ENCODE assay signal across 18 cellular contexts in the genomic region with DNA sequence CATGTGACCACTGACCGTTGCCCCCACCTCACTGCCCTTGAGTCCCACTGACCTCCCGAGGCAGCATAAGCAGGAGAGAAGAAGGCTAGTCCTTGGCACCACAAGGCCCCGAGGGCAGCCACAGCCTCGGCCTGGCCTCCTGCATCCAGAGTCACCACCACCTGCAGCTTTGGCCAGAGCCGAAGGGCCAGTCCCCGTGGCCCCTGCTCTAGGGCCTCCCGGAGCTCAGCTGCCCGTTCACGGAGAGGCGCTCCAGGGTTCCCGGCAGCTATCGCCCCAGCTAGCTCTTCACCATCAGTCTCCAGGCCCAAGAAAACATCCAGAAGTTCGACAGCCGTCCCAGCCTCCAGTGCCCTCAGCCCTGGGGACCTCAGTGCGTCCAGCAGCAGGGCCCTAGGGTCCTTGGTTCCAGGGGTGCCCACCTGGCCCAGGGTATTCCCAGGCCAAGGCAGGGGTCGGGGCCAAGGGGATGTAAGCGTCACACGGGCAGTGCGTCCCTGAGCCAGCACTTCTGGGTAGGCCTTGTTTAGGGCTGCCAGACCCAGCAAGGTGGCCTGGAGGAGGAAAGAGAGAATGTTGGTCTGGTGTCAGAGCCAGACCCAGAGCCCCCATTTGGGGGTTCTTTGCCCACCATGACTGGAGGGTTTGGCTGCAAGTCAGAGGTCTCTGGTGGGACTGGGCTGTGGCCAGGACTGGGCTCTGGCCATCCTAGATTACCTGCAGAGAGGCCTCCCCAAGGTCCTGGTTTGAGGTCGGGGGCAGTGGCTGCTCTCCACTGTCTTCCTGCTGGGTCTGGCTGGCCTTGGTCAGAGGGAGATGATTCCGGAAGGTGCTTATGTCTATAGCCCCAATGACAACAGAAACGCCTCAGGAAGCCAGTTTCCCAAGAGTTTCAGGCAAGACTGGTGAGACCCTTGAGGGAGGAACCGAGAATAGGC. TPM values are rescaled to one million over a fixed set of nuclear protein-coding genes. Genes with fewer than 3 reads are reported as not detected.
A peak's percentile ranks its signal among the peaks of the same experiment; 100 is the strongest.
DNase-seq lines count a peak whose midpoint lies in the region; ATAC-seq, FAIRE-seq and TF ChIP-seq lines count a peak whose summit lies in the region.
"Had no signal": no experiment of that assay in that cellular context is flagged by ENCODE, and none has a peak within 500 bp of the region (broad histone marks: within the 10 kb centered on the region; RNA-seq: fewer than 3 reads in every experiment).

No MANE protein-coding gene starts in this region.

- CTCF ChIA-PET in A549 (lab: Yijun Ruan, JAX), result interaction anchor here (0.9 to 6.7 kb wide), 7 partner anchors 9 to 130 kb away, joined by 3 to 76 read pairs (median 5); a partner anchor contains a TSS
- CTCF ChIA-PET in CD8-positive, alpha-beta T cell (lab: Charles Lee), result interaction anchor here (4.0 kb wide), 1 partner anchor 8 kb away, joined by 23 read pairs; a partner anchor contains a TSS

- no peak for TF ChIP-seq CTCF in A549 (IDR thresholded peaks at IDR 0.05)
- no peak for TF ChIP-seq CTCF in CD8-positive, alpha-beta T cell (IDR thresholded peaks at IDR 0.05)

- POLR2A ChIA-PET in A549 (lab: Yijun Ruan, JAX), result no interaction called here
- POLR2A ChIA-PET in CD8-positive, alpha-beta T cell (lab: Charles Lee), result interaction anchor here (2.0 to 2.3 kb wide), 2 partner anchors 8 to 11 kb away, joined by 10 to 16 read pairs; a partner anchor contains a TSS

- no peak for TF ChIP-seq POLR2A in A549 (IDR thresholded peaks at IDR 0.05; ENCODE audit: low read length)

- H3K4me1 ChIP-seq in A549, result peaks cover 8% of the 10 kb centered on the region; the same call in 2 of the 3 replicates
- H3K4me1 ChIP-seq in CD8-positive, alpha-beta T cell (ENCODE audit: insufficient read depth, low read length), result peaks cover 22% of the 10 kb centered on the region

- H3K36me3 ChIP-seq in CD8-positive, alpha-beta T cell (ENCODE audit: insufficient read depth, low read length), result no peaks in the 10 kb centered on the region
- H3K36me3 ChIP-seq: HAP-1, ovary had no signal

- ATAC-seq in A549 (no peak), T-helper 17 cell (no peak)
- no peak for ATAC-seq in CD8-positive, alpha-beta T cell
- ATAC-seq: PC-3 had no signal

- H3K27ac ChIP-seq in A549, result no peak overlapping the region
- no peak overlapping the region for H3K27ac ChIP-seq in CD8-positive, alpha-beta T cell (ENCODE audit: low read depth, low read length)
- H3K27ac ChIP-seq: ovary had no signal

- H3K9me3 Mint-ChIP-seq in CD8-positive, alpha-beta T cell, result no peaks in the 10 kb centered on the region

- no peak for TF ChIP-seq RAD21 in A549 (conservative IDR thresholded peaks at IDR 0.05 in 1 of 2, IDR thresholded peaks at IDR 0.05 in 1 of 2)

- peak overlapping the region; percentile 88; the same call in 2 of the 3 replicates for H3K4me2 ChIP-seq in A549

- no peak for TF ChIP-seq EP300 in A549 (IDR thresholded peaks at IDR 0.05)

- H3K4me3 ChIP-seq in A549, result no peak overlapping the region
- H3K4me3 ChIP-seq in CD8-positive, alpha-beta T cell (ENCODE audit: low read depth, low read length), result no peak overlapping the region

- no peak for FAIRE-seq in A549 (lab: Jason Lieb, UNC)

- no peak overlapping the region for H3K27ac Mint-ChIP-seq in CD8-positive, alpha-beta T cell
- H3K27ac Mint-ChIP-seq in T-helper 17 cell, result no peak overlapping the region

- H3K27me3 ChIP-seq in CD8-positive, alpha-beta T cell (ENCODE audit: insufficient read depth, low read length), result no peaks in the 10 kb centered on the region
- H3K27me3 ChIP-seq: ovary had no signal

- no peak for DNase-seq in A549 (ENCODE audit: low read depth in 1 of 2, low spot score in 1 of 2)
- no peak for DNase-seq in CD8-positive, alpha-beta T cell
- no peak for DNase-seq in T-helper 17 cell
- DNase-seq in islet precursor cell, result peak; percentile 54
- no peak for DNase-seq in activated CD8-positive, alpha-beta memory T cell treated with anti-CD3 and anti-CD28 coated beads, Interleukin-2, amount 50 U/mL, for 48 hours
- no peak for DNase-seq in NK-92 (lab: John Stamatoyannopoulos, UW; ENCODE audit: unreplicated experiment)
- DNase-seq in DMS153 (lab: John Stamatoyannopoulos, UW), result no peak
- DNase-seq in NOMO-1 (lab: John Stamatoyannopoulos, UW; ENCODE audit: unreplicated experiment in 2 of 2), result no peak
- DNase-seq: activated CD4-positive, alpha-beta T cell treated with anti-CD3 and anti-CD28 coated beads, Interleukin-2, amount 50 U/mL, for 4 hours; AML-193; central memory CD4-positive, alpha-beta T cell; KBM-7; mesenchymal stem cell; NCI-H1436; ovary; PC-3 had no signal

- 83% methylated on average over 21 of the region's 23 CpGs for WGBS in A549 (ENCODE audit: missing lambda C conversion rate)

- intact Hi-C loops in CD8-positive, alpha-beta T cell (cut with DNase I, micrococcal nuclease), result loop anchor here in 1 of 2 experiments (10.0 kb wide), 1 partner anchor 832 kb away; a partner anchor contains a TSS

- H3K36me3 Mint-ChIP-seq in CD8-positive, alpha-beta T cell, result peaks cover 6% of the 10 kb centered on the region
- H3K36me3 Mint-ChIP-seq in T-helper 17 cell (ENCODE audit: low read depth), result no peaks in the 10 kb centered on the region

- H3K4me1 Mint-ChIP-seq in CD8-positive, alpha-beta T cell (ENCODE audit: low read depth), result peaks cover 20% of the 10 kb centered on the region
- H3K4me1 Mint-ChIP-seq in T-helper 17 cell, result peaks cover 22% of the 10 kb centered on the region

- no peaks in the 10 kb centered on the region for H3K27me3 Mint-ChIP-seq in CD8-positive, alpha-beta T cell (ENCODE audit: low read depth)
- no peaks in the 10 kb centered on the region for H3K27me3 Mint-ChIP-seq in T-helper 17 cell

- H3K9me3 ChIP-seq in A549 (no peaks in the 10 kb centered on the region), T-helper 17 cell (ENCODE audit: control insufficient read depth, low read length, poor library complexity, severe bottlenecking) (no peaks in the 10 kb centered on the region)
- H3K9me3 ChIP-seq in CD8-positive, alpha-beta T cell (ENCODE audit: low read length), result no peaks in the 10 kb centered on the region
- H3K9me3 ChIP-seq: HAP-1, ovary had no signal

- peak overlapping the region; percentile 29 for H3K4me3 Mint-ChIP-seq in CD8-positive, alpha-beta T cell
- H3K4me3 Mint-ChIP-seq in T-helper 17 cell, result peak overlapping the region; percentile 69

TF ChIP-seq in A549, 52 proteins besides CTCF, POLR2A, EP300 and RAD21 (continues in another document):
- TF ChIP-seq SREBF2 (IDR thresholded peaks at IDR 0.05) (no peak), BHLHE40 (IDR thresholded peaks at IDR 0.05; ENCODE audit: low read depth, low read length) (no peak)
- TF ChIP-seq, protein P1, sequence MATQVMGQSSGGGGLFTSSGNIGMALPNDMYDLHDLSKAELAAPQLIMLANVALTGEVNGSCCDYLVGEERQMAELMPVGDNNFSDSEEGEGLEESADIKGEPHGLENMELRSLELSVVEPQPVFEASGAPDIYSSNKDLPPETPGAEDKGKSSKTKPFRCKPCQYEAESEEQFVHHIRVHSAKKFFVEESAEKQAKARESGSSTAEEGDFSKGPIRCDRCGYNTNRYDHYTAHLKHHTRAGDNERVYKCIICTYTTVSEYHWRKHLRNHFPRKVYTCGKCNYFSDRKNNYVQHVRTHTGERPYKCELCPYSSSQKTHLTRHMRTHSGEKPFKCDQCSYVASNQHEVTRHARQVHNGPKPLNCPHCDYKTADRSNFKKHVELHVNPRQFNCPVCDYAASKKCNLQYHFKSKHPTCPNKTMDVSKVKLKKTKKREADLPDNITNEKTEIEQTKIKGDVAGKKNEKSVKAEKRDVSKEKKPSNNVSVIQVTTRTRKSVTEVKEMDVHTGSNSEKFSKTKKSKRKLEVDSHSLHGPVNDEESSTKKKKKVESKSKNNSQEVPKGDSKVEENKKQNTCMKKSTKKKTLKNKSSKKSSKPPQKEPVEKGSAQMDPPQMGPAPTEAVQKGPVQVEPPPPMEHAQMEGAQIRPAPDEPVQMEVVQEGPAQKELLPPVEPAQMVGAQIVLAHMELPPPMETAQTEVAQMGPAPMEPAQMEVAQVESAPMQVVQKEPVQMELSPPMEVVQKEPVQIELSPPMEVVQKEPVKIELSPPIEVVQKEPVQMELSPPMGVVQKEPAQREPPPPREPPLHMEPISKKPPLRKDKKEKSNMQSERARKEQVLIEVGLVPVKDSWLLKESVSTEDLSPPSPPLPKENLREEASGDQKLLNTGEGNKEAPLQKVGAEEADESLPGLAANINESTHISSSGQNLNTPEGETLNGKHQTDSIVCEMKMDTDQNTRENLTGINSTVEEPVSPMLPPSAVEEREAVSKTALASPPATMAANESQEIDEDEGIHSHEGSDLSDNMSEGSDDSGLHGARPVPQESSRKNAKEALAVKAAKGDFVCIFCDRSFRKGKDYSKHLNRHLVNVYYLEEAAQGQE (IDR thresholded peaks at IDR 0.05), result no peak

RNA-seq across cellular contexts. Expression of a gene that starts 1.8 kb away (rescaled TPM):
- 12.3 and 14.2 TPM in 2 replicates for polyA plus RNA-seq in A549 (2011; rRNA removed)
- polyA plus RNA-seq in A549 (2012; cell fraction: cytosol; rRNA removed), result 10.2 and 15.0 TPM in 2 replicates
- polyA plus RNA-seq in A549 (2012; cell fraction: nucleus; rRNA removed), result 32.5 and 54.6 TPM in 2 replicates
- polyA plus RNA-seq in A549 (2017; fragmentation: RNase III; extraction: RNeasy Plus Mini Kit Qiagen cat#74134 plus additional on column Dnase treatment), result 19.4 to 25.7 TPM (median 23.4 TPM) in 3 replicates
- 13.2 and 13.7 TPM in 2 replicates for polyA minus RNA-seq in A549 (2011; rRNA and poly(A)+ RNA removed)
- 1 to 10 TPM; 6.6 to 6.7 TPM for total RNA-seq in CD8-positive, alpha-beta T cell
- total RNA-seq in T-helper 17 cell, result 10 to 100 TPM; 12.4 to 13.5 TPM
- total RNA-seq: PC-3 had no signal

RNA-seq across cellular contexts. Expression of a gene that starts 7.2 kb away (rescaled TPM):
- polyA plus RNA-seq in A549 (2011; rRNA removed), result not detected in 2 replicates
- not detected in 2 replicates for polyA plus RNA-seq in A549 (2012; cell fraction: cytosol; rRNA removed)
- not detected in 2 replicates for polyA plus RNA-seq in A549 (2012; cell fraction: nucleus; rRNA removed)
- 0.18 TPM in 1 of 3 replicates, not detected in the others for polyA plus RNA-seq in A549 (2017; fragmentation: RNase III; extraction: RNeasy Plus Mini Kit Qiagen cat#74134 plus additional on column Dnase treatment)
- polyA minus RNA-seq in A549 (2011; rRNA and poly(A)+ RNA removed), result not detected in 2 replicates
- total RNA-seq in CD8-positive, alpha-beta T cell, result not detected
- total RNA-seq in T-helper 17 cell, result not detected
- total RNA-seq: ovary, PC-3 had no signal
- polyA plus RNA-seq: adipose tissue, ovary had no signal

RNA-seq across cellular contexts. Expression of a gene that starts 11.5 kb away (rescaled TPM):
- polyA plus RNA-seq in A549 (2011; rRNA removed) (0.24 and 0.25 TPM in 2 replicates), A549 (2017; fragmentation: RNase III; extraction: RNeasy Plus Mini Kit Qiagen cat#74134 plus additional on column Dnase treatment) (0.37 to 0.40 TPM (median 0.39 TPM) in 3 replicates)
- 0.65 and 0.91 TPM in 2 replicates for polyA plus RNA-seq in A549 (2012; cell fraction: cytosol; rRNA removed)
- polyA plus RNA-seq in A549 (2012; cell fraction: nucleus; rRNA removed), result 2.0 TPM in 2 replicates
- polyA minus RNA-seq in A549 (2011; rRNA and poly(A)+ RNA removed), result 0.68 and 0.74 TPM in 2 replicates
- total RNA-seq in CD8-positive, alpha-beta T cell, result under 1 TPM; 0.35 to 0.42 TPM
- under 1 TPM; 0.45 to 0.94 TPM for total RNA-seq in T-helper 17 cell
- total RNA-seq: PC-3 had no signal

RNA-seq across cellular contexts. Expression of a gene that starts 37.7 kb away (rescaled TPM):
- polyA plus RNA-seq in A549 (2011; rRNA removed) (171 and 179 TPM in 2 replicates), A549 (2017; fragmentation: RNase III; extraction: RNeasy Plus Mini Kit Qiagen cat#74134 plus additional on column Dnase treatment) (217 to 229 TPM (median 222 TPM) in 3 replicates)
- polyA plus RNA-seq in A549 (2012; cell fraction: cytosol; rRNA removed), result 325 and 406 TPM in 2 replicates
- polyA plus RNA-seq in A549 (2012; cell fraction: nucleus; rRNA removed), result 250 and 251 TPM in 2 replicates
- 96.3 and 96.5 TPM in 2 replicates for polyA minus RNA-seq in A549 (2011; rRNA and poly(A)+ RNA removed)
- 10 to 100 TPM; 79.3 to 86.7 TPM for total RNA-seq in CD8-positive, alpha-beta T cell
- total RNA-seq in T-helper 17 cell, result 10 to 100 TPM; 74.3 to 97.9 TPM
- total RNA-seq: PC-3 had no signal
